In the genomic region with DNA sequence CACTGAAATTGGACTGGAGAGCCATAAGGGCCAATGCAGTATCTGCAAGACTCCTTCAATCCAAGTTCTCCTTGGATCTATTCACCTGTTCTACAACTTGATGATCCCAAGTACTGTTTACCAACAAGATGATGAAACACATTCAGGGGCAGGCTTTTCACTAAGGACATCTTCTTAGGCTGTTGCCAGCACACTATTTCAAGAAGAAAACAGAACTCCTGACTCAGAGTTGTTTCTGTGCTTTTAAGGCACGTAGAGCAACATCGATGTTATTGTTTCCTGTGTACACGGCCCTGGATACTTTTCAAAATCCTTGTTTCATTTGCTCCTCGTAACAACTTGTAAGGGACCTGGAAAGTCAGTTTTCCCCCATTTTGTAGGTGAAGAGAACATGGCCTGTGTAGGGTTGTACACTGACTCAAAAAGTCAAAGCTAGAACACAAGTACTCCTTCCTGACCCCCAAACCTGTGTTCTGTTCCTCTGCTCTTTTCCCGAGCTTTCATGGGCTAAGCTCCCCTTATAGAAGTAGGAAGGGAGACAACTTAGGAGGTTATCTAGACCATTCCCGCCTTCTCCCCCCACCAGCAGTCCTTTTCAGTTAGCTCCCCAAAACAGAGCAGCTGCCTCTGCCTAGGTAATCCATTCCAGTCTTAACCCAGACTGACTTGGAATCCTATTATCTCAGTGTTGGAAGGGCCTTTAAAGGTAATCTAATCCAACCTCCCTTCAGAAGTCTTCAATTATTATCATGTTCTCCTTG, we compare ENCODE assay signal across 1 cellular context.
TF ChIP-seq lines count a peak whose summit lies in the region.

No MANE protein-coding gene starts in this region.

TF ChIP-seq in H1, 55 proteins besides CTCF, POLR2A, EP300 and RAD21 (continued from another document):
- TF ChIP-seq CEBPB (IDR thresholded peaks at IDR 0.05; ENCODE audit: low read depth, low read length) (no peak), CBX8 (IDR thresholded peaks at IDR 0.05; ENCODE audit: borderline replicate concordance, low read depth, low read length) (no peak), CHD1 (IDR thresholded peaks at IDR 0.05; ENCODE audit: low read depth, low read length) (no peak), TAF7 (optimal IDR thresholded peaks at IDR 0.05; ENCODE audit: borderline replicate concordance, low read depth, low read length) (no peak), YY1 (IDR thresholded peaks at IDR 0.05; ENCODE audit: low read depth, low read length) (no peak), HDAC2 (IDR thresholded peaks at IDR 0.05; ENCODE audit: borderline replicate concordance in 1 of 2, low read depth in 2 of 2, low read length in 2 of 2) (no peak), JUND (IDR thresholded peaks at IDR 0.05; ENCODE audit: low read length) (no peak), CREB1 (IDR thresholded peaks at IDR 0.05) (no peak), POU5F1 (IDR thresholded peaks at IDR 0.05; ENCODE audit: low read depth, low read length) (no peak), KDM5A (IDR thresholded peaks at IDR 0.05; ENCODE audit: low read length) (no peak), SP1 (IDR thresholded peaks at IDR 0.05; ENCODE audit: low read depth, low read length) (no peak), PHF8 (conservative IDR thresholded peaks at IDR 0.05; ENCODE audit: low read depth, low read length) (no peak), EGR1 (IDR thresholded peaks at IDR 0.05; ENCODE audit: borderline replicate concordance, low read depth, low read length) (no peak)
- TF ChIP-seq, protein P1, sequence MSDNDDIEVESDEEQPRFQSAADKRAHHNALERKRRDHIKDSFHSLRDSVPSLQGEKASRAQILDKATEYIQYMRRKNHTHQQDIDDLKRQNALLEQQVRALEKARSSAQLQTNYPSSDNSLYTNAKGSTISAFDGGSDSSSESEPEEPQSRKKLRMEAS (IDR thresholded peaks at IDR 0.05) = no peak
- TF ChIP-seq, protein P2, sequence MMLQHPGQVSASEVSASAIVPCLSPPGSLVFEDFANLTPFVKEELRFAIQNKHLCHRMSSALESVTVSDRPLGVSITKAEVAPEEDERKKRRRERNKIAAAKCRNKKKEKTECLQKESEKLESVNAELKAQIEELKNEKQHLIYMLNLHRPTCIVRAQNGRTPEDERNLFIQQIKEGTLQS (IDR thresholded peaks at IDR 0.05; ENCODE audit: insufficient read depth, low read depth, low read length) = no peak
